In genomic region chr11:2193887-2194595, GRCh38 we compare ENCODE assay signal across 9 cellular contexts. TPM values are rescaled to one million over a fixed set of nuclear protein-coding genes. Genes with fewer than 3 reads are reported as not detected.
"Had no signal": no experiment of that assay in that cellular context is flagged by ENCODE, and none has a peak within 500 bp of the region (broad histone marks: within the 10 kb centered on the region; RNA-seq: fewer than 3 reads in every experiment).

No MANE protein-coding gene starts in this region.

RNA-seq across cellular contexts. Expression of gene TH, which starts 22.4 kb away (rescaled TPM):
- total RNA-seq: NCI-H460, OCI-LY7, Right ventricle myocardium inferior, SJCRH30, SK-MEL-5, T-cell had no signal

RNA-seq across cellular contexts. Expression of gene INS, which starts 33.0 kb away (rescaled TPM):
- total RNA-seq: M059J, NCI-H460, OCI-LY7, PC-9, Right ventricle myocardium inferior, RPMI7951, SJCRH30, SK-MEL-5 had no signal

RNA-seq across cellular contexts. Expression of gene IGF2, which starts 54.9 kb away (rescaled TPM):
- total RNA-seq: OCI-LY7, RPMI7951 had no signal
